Comparison of ENCODE assay signal across 12 cellular contexts in the genomic region with DNA sequence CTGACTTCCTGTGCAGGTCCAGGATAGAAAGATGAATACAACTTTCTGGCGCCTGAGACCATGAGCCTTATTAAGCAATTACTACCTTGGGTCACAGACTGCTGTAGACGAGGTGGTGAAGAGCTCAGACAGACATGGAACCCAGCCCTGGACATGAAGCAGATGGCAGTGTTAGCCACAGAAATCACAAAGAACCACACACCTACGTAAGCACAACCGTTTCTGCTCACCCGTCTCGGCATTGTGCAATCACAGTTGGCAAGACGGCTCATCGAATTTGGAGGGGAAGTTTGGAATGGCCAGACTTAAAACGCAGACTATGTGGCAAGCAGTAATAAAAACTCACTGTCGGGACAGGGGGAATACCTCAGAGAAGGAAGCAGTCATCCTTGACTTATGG. TPM values are rescaled to one million over a fixed set of nuclear protein-coding genes. Genes with fewer than 3 reads are reported as not detected.
DNase-seq lines count a peak whose midpoint lies in the region; ATAC-seq and TF ChIP-seq lines count a peak whose summit lies in the region.
"Had no signal": no experiment of that assay in that cellular context is flagged by ENCODE, and none has a peak within 500 bp of the region (broad histone marks: within the 10 kb centered on the region; RNA-seq: fewer than 3 reads in every experiment).

No MANE protein-coding gene starts in this region.

- no peak for TF ChIP-seq EP300 in transverse colon (IDR thresholded peaks at IDR 0.05; ENCODE audit: low read depth)

- H3K27me3 Mint-ChIP-seq in central memory CD8-positive, alpha-beta T cell: no peaks in the 10 kb centered on the region
- H3K27me3 Mint-ChIP-seq in stimulated activated naive CD8-positive, alpha-beta T cell treated with anti-CD3 and anti-CD28 coated beads, Interleukin-15, amount 100 ng/mL, for 72 hours: no peaks in the 10 kb centered on the region
- H3K27me3 Mint-ChIP-seq: stimulated activated naive CD8-positive, alpha-beta T cell treated with anti-CD3 and anti-CD28 coated beads, Interleukin-15, Interleukin-2, amounts not matched to agents 100 ng/mL and 50 ng/mL, for 24 hours had no signal

- no peaks in the 10 kb centered on the region for H3K36me3 ChIP-seq in liver (ENCODE audit: control insufficient read depth in 4 of 4, insufficient read depth in 3 of 4, low read depth in 1 of 4, low read length in 3 of 4)
- no peaks in the 10 kb centered on the region for H3K36me3 ChIP-seq in transverse colon
- H3K36me3 ChIP-seq: colonic mucosa had no signal

- H3K27ac ChIP-seq in liver (ENCODE audit: low read depth in 1 of 2, low read length in 2 of 2): peak overlapping the region in 1 of 2 donors; percentile 45
- no peak overlapping the region for H3K27ac ChIP-seq in transverse colon
- H3K27ac ChIP-seq: colonic mucosa had no signal

- DNase-seq in NOMO-1 (lab: John Stamatoyannopoulos, UW; ENCODE audit: unreplicated experiment in 2 of 2) (peak; percentile 96 to 99), transverse colon (peak; percentile 19), dedifferentiated amniotic fluid mesenchymal stem cell (ENCODE audit: extremely low spot score) (no peak), GDM1 (lab: John Stamatoyannopoulos, UW) (no peak)
- no peak for DNase-seq in central memory CD8-positive, alpha-beta T cell (ENCODE audit: low spot score in 2 of 2)
- no peak for DNase-seq in stimulated activated naive CD8-positive, alpha-beta T cell treated with anti-CD3 and anti-CD28 coated beads, Interleukin-15, amount 100 ng/mL, for 72 hours
- DNase-seq: activated CD4-positive, CD25-positive, alpha-beta regulatory T cell; colonic mucosa; NCI-H2171 had no signal

- peak; percentile 30 to 66 for TF ChIP-seq RAD21 in liver (IDR thresholded peaks at IDR 0.05)

- H3K27ac Mint-ChIP-seq in central memory CD8-positive, alpha-beta T cell (ENCODE audit: low read depth): no peak overlapping the region
- no peak overlapping the region for H3K27ac Mint-ChIP-seq in stimulated activated naive CD8-positive, alpha-beta T cell treated with anti-CD3 and anti-CD28 coated beads, Interleukin-15, amount 100 ng/mL, for 72 hours
- H3K27ac Mint-ChIP-seq: stimulated activated naive CD8-positive, alpha-beta T cell treated with anti-CD3 and anti-CD28 coated beads, Interleukin-15, Interleukin-2, amounts not matched to agents 100 ng/mL and 50 ng/mL, for 24 hours had no signal

- H3K4me3 Mint-ChIP-seq in central memory CD8-positive, alpha-beta T cell: no peak overlapping the region
- no peak overlapping the region for H3K4me3 Mint-ChIP-seq in stimulated activated naive CD8-positive, alpha-beta T cell treated with anti-CD3 and anti-CD28 coated beads, Interleukin-15, amount 100 ng/mL, for 72 hours
- H3K4me3 Mint-ChIP-seq: stimulated activated naive CD8-positive, alpha-beta T cell treated with anti-CD3 and anti-CD28 coated beads, Interleukin-15, Interleukin-2, amounts not matched to agents 100 ng/mL and 50 ng/mL, for 24 hours had no signal

- no peaks in the 10 kb centered on the region for H3K4me1 Mint-ChIP-seq in central memory CD8-positive, alpha-beta T cell
- peaks cover 7% of the 10 kb centered on the region for H3K4me1 Mint-ChIP-seq in stimulated activated naive CD8-positive, alpha-beta T cell treated with anti-CD3 and anti-CD28 coated beads, Interleukin-15, amount 100 ng/mL, for 72 hours

- H3K4me1 ChIP-seq in liver (ENCODE audit: control insufficient read depth in 4 of 4, insufficient read depth in 4 of 4, low read length in 3 of 4) (peaks cover 0 to 6% (median 1%) of the 10 kb centered on the region in 4 donors), transverse colon (peaks cover 0 to 16% (median 7%) of the 10 kb centered on the region in 4 donors)
- H3K4me1 ChIP-seq: colonic mucosa had no signal

- TF ChIP-seq CTCF in liver (IDR thresholded peaks at IDR 0.05; ENCODE audit: low read depth, low read length, missing input control) (no peak), transverse colon (IDR thresholded peaks at IDR 0.05) (no peak)

- TF ChIP-seq POLR2A in transverse colon (IDR thresholded peaks at IDR 0.05): no peak

- H3K27me3 ChIP-seq in liver (ENCODE audit: control insufficient read depth in 4 of 4, insufficient read depth in 4 of 4, low read length in 3 of 4): no peaks in the 10 kb centered on the region
- no peaks in the 10 kb centered on the region for H3K27me3 ChIP-seq in transverse colon
- H3K27me3 ChIP-seq: colonic mucosa had no signal

- no peaks in the 10 kb centered on the region for H3K9me3 Mint-ChIP-seq in central memory CD8-positive, alpha-beta T cell
- no peaks in the 10 kb centered on the region for H3K9me3 Mint-ChIP-seq in stimulated activated naive CD8-positive, alpha-beta T cell treated with anti-CD3 and anti-CD28 coated beads, Interleukin-15, amount 100 ng/mL, for 72 hours
- H3K9me3 Mint-ChIP-seq: stimulated activated naive CD8-positive, alpha-beta T cell treated with anti-CD3 and anti-CD28 coated beads, Interleukin-15, Interleukin-2, amounts not matched to agents 100 ng/mL and 50 ng/mL, for 24 hours had no signal

- no peaks in the 10 kb centered on the region for H3K36me3 Mint-ChIP-seq in central memory CD8-positive, alpha-beta T cell (ENCODE audit: insufficient read depth)

- in situ Hi-C loops in transverse colon (cut with MboI; ENCODE audit: low pct_ligation_motif_present in 1 of 4, low pct_unique_long_range_greater_than_20kb in 1 of 4, low sequenced_read_pairs in 3 of 4): no loop called here

- no peaks in the 10 kb centered on the region for H3K9me3 ChIP-seq in liver (ENCODE audit: control insufficient read depth in 4 of 4, low read length in 3 of 4)
- no peaks in the 10 kb centered on the region for H3K9me3 ChIP-seq in transverse colon
- H3K9me3 ChIP-seq: colonic mucosa had no signal

- H3K9ac ChIP-seq in liver (ENCODE audit: low read depth in 1 of 2, low read length in 2 of 2): no peak overlapping the region

- intact Hi-C loops in transverse colon (cut with DNase I; ENCODE audit: low total_unique reads): no loop called here

- peak; percentile 28 for ATAC-seq in central memory CD8-positive, alpha-beta T cell (replicated peaks; ENCODE audit: extremely low read depth, poor library complexity, severe bottlenecking)
- no peak for ATAC-seq in stimulated activated naive CD8-positive, alpha-beta T cell treated with anti-CD3 and anti-CD28 coated beads, Interleukin-15, amount 100 ng/mL, for 72 hours
- ATAC-seq in esophagus mucosa: no peak

- H3K4me3 ChIP-seq in liver (ENCODE audit: low read depth in 1 of 3, low read length in 3 of 3): no peak overlapping the region
- H3K4me3 ChIP-seq in transverse colon: no peak overlapping the region
- H3K4me3 ChIP-seq: colonic mucosa had no signal

- WGBS in liver: 56% methylated on average over 10 of the region's 10 CpGs
- 90 to 100% methylated on average over 2 to 10 of the region's 10 CpGs for WGBS in transverse colon (ENCODE audit: low coverage in 1 of 2), 2 donors

TF ChIP-seq in liver, 16 proteins besides CTCF, POLR2A, EP300 and RAD21:
- TF ChIP-seq YY1 (IDR thresholded peaks at IDR 0.05) (peak; percentile 82), JUND (IDR thresholded peaks at IDR 0.05) (peak in 1 of 2 donors; percentile 10), HNF4A (conservative IDR thresholded peaks at IDR 0.05) (peak in 1 of 2 donors; percentile 20), GABPA (IDR thresholded peaks at IDR 0.05 in 1 of 2, conservative IDR thresholded peaks at IDR 0.05 in 1 of 2) (no peak), RXRA (IDR thresholded peaks at IDR 0.05) (peak in 1 of 2 donors; percentile 20), EGR1 (IDR thresholded peaks at IDR 0.05; ENCODE audit: low read depth in 2 of 2) (no peak)
- TF ChIP-seq, protein P1, sequence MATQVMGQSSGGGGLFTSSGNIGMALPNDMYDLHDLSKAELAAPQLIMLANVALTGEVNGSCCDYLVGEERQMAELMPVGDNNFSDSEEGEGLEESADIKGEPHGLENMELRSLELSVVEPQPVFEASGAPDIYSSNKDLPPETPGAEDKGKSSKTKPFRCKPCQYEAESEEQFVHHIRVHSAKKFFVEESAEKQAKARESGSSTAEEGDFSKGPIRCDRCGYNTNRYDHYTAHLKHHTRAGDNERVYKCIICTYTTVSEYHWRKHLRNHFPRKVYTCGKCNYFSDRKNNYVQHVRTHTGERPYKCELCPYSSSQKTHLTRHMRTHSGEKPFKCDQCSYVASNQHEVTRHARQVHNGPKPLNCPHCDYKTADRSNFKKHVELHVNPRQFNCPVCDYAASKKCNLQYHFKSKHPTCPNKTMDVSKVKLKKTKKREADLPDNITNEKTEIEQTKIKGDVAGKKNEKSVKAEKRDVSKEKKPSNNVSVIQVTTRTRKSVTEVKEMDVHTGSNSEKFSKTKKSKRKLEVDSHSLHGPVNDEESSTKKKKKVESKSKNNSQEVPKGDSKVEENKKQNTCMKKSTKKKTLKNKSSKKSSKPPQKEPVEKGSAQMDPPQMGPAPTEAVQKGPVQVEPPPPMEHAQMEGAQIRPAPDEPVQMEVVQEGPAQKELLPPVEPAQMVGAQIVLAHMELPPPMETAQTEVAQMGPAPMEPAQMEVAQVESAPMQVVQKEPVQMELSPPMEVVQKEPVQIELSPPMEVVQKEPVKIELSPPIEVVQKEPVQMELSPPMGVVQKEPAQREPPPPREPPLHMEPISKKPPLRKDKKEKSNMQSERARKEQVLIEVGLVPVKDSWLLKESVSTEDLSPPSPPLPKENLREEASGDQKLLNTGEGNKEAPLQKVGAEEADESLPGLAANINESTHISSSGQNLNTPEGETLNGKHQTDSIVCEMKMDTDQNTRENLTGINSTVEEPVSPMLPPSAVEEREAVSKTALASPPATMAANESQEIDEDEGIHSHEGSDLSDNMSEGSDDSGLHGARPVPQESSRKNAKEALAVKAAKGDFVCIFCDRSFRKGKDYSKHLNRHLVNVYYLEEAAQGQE (IDR thresholded peaks at IDR 0.05): peak; percentile 19

RNA-seq across cellular contexts. Expression of a gene that starts 24.3 kb away (rescaled TPM):
- total RNA-seq in liver (under 1 TPM; 0.19 to 0.75 TPM), transverse colon (1 to 10 TPM in 1 of 4 donors, under 1 TPM in 1, not detected in 2; 0.95 to 1.2 TPM), esophagus mucosa (0.16 TPM)
- polyA plus RNA-seq in liver: under 1 TPM; 0.21 to 0.25 TPM

Comparison
In these comparisons a context has a peak if more than half of its experiments do, and no peak if none do; other contexts are left out.
1. DNase-seq: peak in NOMO-1 (2 of 2) and transverse colon (single experiment); none in central memory CD8-positive, alpha-beta T cell (0 of 2), dedifferentiated amniotic fluid mesenchymal stem cell (single experiment), stimulated activated naive CD8-positive, alpha-beta T cell treated with anti-CD3 and anti-CD28 coated beads, Interleukin-15, amount 100 ng/mL, for 72 hours (0 of 2) and GDM1 (single experiment).